ENCODE assay signal across 26 cellular contexts in genomic region chr2:105959357-105959756, GRCh38.
"Had no signal": no experiment of that assay in that cellular context is flagged by ENCODE, and none has a peak within 500 bp of the region (broad histone marks: within the 10 kb centered on the region; RNA-seq: fewer than 3 reads in every experiment).

No MANE protein-coding gene starts in this region.

- DNase-seq: activated CD4-positive, alpha-beta T cell treated with anti-CD3 and anti-CD28 coated beads for 4 hours; activated CD8-positive, alpha-beta memory T cell treated with anti-CD3 and anti-CD28 coated beads, Interleukin-2, amount 50 U/mL, for 48 hours; activated CD8-positive, alpha-beta T cell treated with anti-CD3 and anti-CD28 coated beads, Interleukin-2, amount 10 ng/mL, durations not matched to agents 7 days and 5 days; activated effector memory CD4-positive, alpha-beta T cell treated with Interleukin-2 at 50 U/mL for 16 hours; activated naive CD4-positive, alpha-beta T cell; activated naive CD8-positive, alpha-beta T cell treated with anti-CD3 and anti-CD28 coated beads, Interleukin-2, amount 50 U/mL, for 24 hours; activated T-cell treated with anti-CD3 and anti-CD28 coated beads, Interleukin-2, amount 50 U/mL, for 1 hour; amniotic stem cell; Kasumi-1; KBM-7; NCI-H1092; NCI-H1417; NCI-H1930; NCI-H2171 treated with DMSO at 0.1 percent for 48 hours; NCI-H226; NCI-H510A; NCI-H526 treated with DMSO at 0.1 percent for 48 hours; NCI-H82; RPMI8226 had no signal

- H3K36me3 Mint-ChIP-seq: activated naive CD4-positive, alpha-beta T cell treated with anti-CD3 and anti-CD28 coated beads, Interleukin-2, amount 50 U/mL, for 72 hours; brain had no signal

- ATAC-seq: activated CD4-positive, CD25-positive, alpha-beta regulatory T cell treated with anti-CD3 and anti-CD28 coated beads, Interleukin-2, amount 50 U/mL, for 24 hours; activated CD8-positive, alpha-beta T cell treated with anti-CD3 and anti-CD28 coated beads, Interleukin-2, amount 10 ng/mL, durations not matched to agents 7 days and 5 days; activated naive CD4-positive, alpha-beta T cell treated with anti-CD3 and anti-CD28 coated beads, Interleukin-2, amount 50 U/mL, for 72 hours; activated naive CD8-positive, alpha-beta T cell treated with anti-CD3 and anti-CD28 coated beads, Interleukin-2, amount 50 U/mL, for 24 hours; Right ventricle myocardium inferior had no signal

- H3K4me3 ChIP-seq: cardiac muscle cell, SK-N-MC had no signal

- H3K4me3 Mint-ChIP-seq: activated CD8-positive, alpha-beta T cell treated with anti-CD3 and anti-CD28 coated beads, Interleukin-2, amount 10 ng/mL, durations not matched to agents 7 days and 5 days; activated naive CD8-positive, alpha-beta T cell treated with anti-CD3 and anti-CD28 coated beads, Interleukin-2, amount 50 U/mL, for 24 hours; brain had no signal

- H3K36me3 ChIP-seq: cardiac muscle cell had no signal

- H3K27ac Mint-ChIP-seq: activated CD8-positive, alpha-beta T cell treated with anti-CD3 and anti-CD28 coated beads, Interleukin-2, amount 10 ng/mL, durations not matched to agents 7 days and 5 days; activated naive CD8-positive, alpha-beta T cell treated with anti-CD3 and anti-CD28 coated beads, Interleukin-2, amount 50 U/mL, for 24 hours had no signal

- H3K27me3 ChIP-seq: cardiac muscle cell had no signal

- H3K27me3 Mint-ChIP-seq: activated naive CD8-positive, alpha-beta T cell treated with anti-CD3 and anti-CD28 coated beads, Interleukin-2, amount 50 U/mL, for 24 hours had no signal

- FAIRE-seq: astrocyte had no signal

- H3K27ac ChIP-seq: cardiac muscle cell, SK-N-MC had no signal
